In the genomic region with DNA sequence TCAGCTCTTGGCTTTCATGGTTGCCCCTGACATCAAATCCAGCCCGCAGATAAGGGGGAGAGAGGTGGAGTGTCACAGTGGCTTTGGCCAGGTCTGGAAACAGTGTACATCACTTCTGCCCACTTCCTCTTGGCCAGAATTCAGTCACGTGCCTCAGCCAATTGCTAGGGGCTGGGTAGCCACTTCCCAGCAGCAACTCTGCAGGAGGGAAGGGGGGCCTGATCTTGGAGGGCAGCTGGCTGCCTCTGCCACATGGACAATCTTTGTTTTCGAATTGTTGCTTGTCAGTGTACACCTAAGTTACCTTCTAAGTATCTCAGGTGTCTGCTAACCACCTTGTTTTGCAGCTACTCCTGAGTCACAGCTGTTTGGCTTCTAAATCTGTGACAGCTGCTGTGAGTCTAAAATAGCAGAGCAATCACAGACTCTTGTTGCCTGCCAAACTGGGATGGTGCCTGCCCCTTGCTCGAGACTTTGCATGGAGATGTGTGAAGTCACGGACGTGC, we compare ENCODE assay signal across 9 cellular contexts. TPM values are rescaled to one million over a fixed set of nuclear protein-coding genes. Genes with fewer than 3 reads are reported as not detected.
DNase-seq lines count a peak whose midpoint lies in the region; ATAC-seq, FAIRE-seq and TF ChIP-seq lines count a peak whose summit lies in the region.
"Had no signal": no experiment of that assay in that cellular context is flagged by ENCODE, and none has a peak within 500 bp of the region (broad histone marks: within the 10 kb centered on the region; RNA-seq: fewer than 3 reads in every experiment).

No MANE protein-coding gene starts in this region.

- DNase-seq in NK-92 treated with Interleukin-12 subunit alpha and Interleukin-12 subunit beta, amount 100 ng/mL, for 24 hours (lab: John Stamatoyannopoulos, UW): peak; percentile 34
- DNase-seq in NK-92 (lab: John Stamatoyannopoulos, UW; ENCODE audit: unreplicated experiment) (no peak), NCI-H524 treated with DMSO at 0.1 percent for 48 hours (lab: John Stamatoyannopoulos, UW) (peak; percentile 56), endothelial cell of umbilical vein (ENCODE audit: low read depth, low spot score) (peak; percentile 45), omental fat pad (ENCODE audit: low spot score) (no peak)
- no peak for DNase-seq in stimulated activated CD4-positive, alpha-beta T cell treated with anti-CD3 and anti-CD28 coated beads, Interleukin-15, amount 100 ng/mL, for 24 hours
- DNase-seq in activated naive CD4-positive, alpha-beta T cell treated with anti-CD3 and anti-CD28 coated beads, Interleukin-2, amount 10 ng/mL, durations not matched to agents 7 days and 5 days: no peak

- H3K9me3 ChIP-seq in endothelial cell of umbilical vein (replicated peaks; ENCODE audit: control insufficient read depth, insufficient read depth, low read length): no peaks in the 10 kb centered on the region

- H3K27ac Mint-ChIP-seq in nephron: peak overlapping the region; percentile 79 to 95 (median 90)
- no peak overlapping the region for H3K27ac Mint-ChIP-seq in activated naive CD4-positive, alpha-beta T cell treated with anti-CD3 and anti-CD28 coated beads, Interleukin-2, amount 10 ng/mL, durations not matched to agents 7 days and 5 days
- H3K27ac Mint-ChIP-seq: T-helper 1 cell treated with Interleukin-12 subunit alpha and Interleukin-12 subunit beta and Interleukin-4 antibody, amounts not matched to agents 30 μg/mL and 1 μg/mL, for 36 hours had no signal

- no peak for ATAC-seq in omental fat pad (ENCODE audit: low FRiP score)

- dilution Hi-C loops in endothelial cell of umbilical vein (cut with MboI; ENCODE audit: extremely low pct_ligation_motif_present, low sequenced_read_pairs): no loop called here

- H3K9me3 Mint-ChIP-seq in nephron: no peaks in the 10 kb centered on the region
- H3K9me3 Mint-ChIP-seq in activated naive CD4-positive, alpha-beta T cell treated with anti-CD3 and anti-CD28 coated beads, Interleukin-2, amount 10 ng/mL, durations not matched to agents 7 days and 5 days: no peaks in the 10 kb centered on the region
- H3K9me3 Mint-ChIP-seq: T-helper 1 cell treated with Interleukin-12 subunit alpha and Interleukin-12 subunit beta and Interleukin-4 antibody, amounts not matched to agents 30 μg/mL and 1 μg/mL, for 36 hours had no signal

- TF ChIP-seq CTCF in endothelial cell of umbilical vein (IDR thresholded peaks at IDR 0.05; ENCODE audit: extremely low read depth in 1 of 2, insufficient read depth in 1 of 2, low read depth in 1 of 2, low read length in 2 of 2): no peak
- no peak for TF ChIP-seq CTCF in nephron (IDR thresholded peaks at IDR 0.05; ENCODE audit: unreplicated experiment in 3 of 3)
- no peak for TF ChIP-seq CTCF in omental fat pad (IDR thresholded peaks at IDR 0.05)

- peak; percentile 82 for FAIRE-seq in endothelial cell of umbilical vein (lab: Jason Lieb, UNC)

- peaks cover 4% of the 10 kb centered on the region for H3K36me3 Mint-ChIP-seq in nephron (ENCODE audit: low read depth)
- no peaks in the 10 kb centered on the region for H3K36me3 Mint-ChIP-seq in activated naive CD4-positive, alpha-beta T cell treated with anti-CD3 and anti-CD28 coated beads, Interleukin-2, amount 10 ng/mL, durations not matched to agents 7 days and 5 days

- no peaks in the 10 kb centered on the region for H3K79me2 ChIP-seq in endothelial cell of umbilical vein (ENCODE audit: control insufficient read depth, insufficient read depth, low read length)

- peaks cover 69% of the 10 kb centered on the region for H3K4me1 Mint-ChIP-seq in nephron
- no peaks in the 10 kb centered on the region for H3K4me1 Mint-ChIP-seq in activated naive CD4-positive, alpha-beta T cell treated with anti-CD3 and anti-CD28 coated beads, Interleukin-2, amount 10 ng/mL, durations not matched to agents 7 days and 5 days

- H3K4me1 ChIP-seq in endothelial cell of umbilical vein (ENCODE audit: control insufficient read depth, extremely low read depth, insufficient read depth, low read length): peaks cover 21% of the 10 kb centered on the region

- BruUV-seq in endothelial cell of umbilical vein (replicated peaks; lab: Mats Ljungman, UMichigan): no TSS peak

- peak overlapping the region; percentile 54 for H3K4me2 ChIP-seq in endothelial cell of umbilical vein (ENCODE audit: insufficient read depth, low read length)

- no peaks in the 10 kb centered on the region for H3K27me3 Mint-ChIP-seq in nephron (ENCODE audit: low read depth)
- H3K27me3 Mint-ChIP-seq in activated naive CD4-positive, alpha-beta T cell treated with anti-CD3 and anti-CD28 coated beads, Interleukin-2, amount 10 ng/mL, durations not matched to agents 7 days and 5 days: peaks cover 4% of the 10 kb centered on the region

- H3K4me3 ChIP-seq in endothelial cell of umbilical vein (replicated peaks in 1 of 3; ENCODE audit: insufficient read depth in 1 of 3, low read depth in 1 of 3, low read length in 3 of 3): no peak overlapping the region

- H3K27me3 ChIP-seq in endothelial cell of umbilical vein (ENCODE audit: control insufficient read depth in 2 of 2, insufficient read depth in 2 of 2, low read length in 2 of 2): no peaks in the 10 kb centered on the region

- H3K9me1 ChIP-seq in endothelial cell of umbilical vein (replicated peaks; ENCODE audit: control insufficient read depth, extremely low read depth, insufficient read depth, low read length): no peaks in the 10 kb centered on the region

- H3K27ac ChIP-seq in endothelial cell of umbilical vein (ENCODE audit: insufficient read depth, low read depth, low read length): peak overlapping the region; percentile 43

- CTCF ChIA-PET in endothelial cell of umbilical vein (lab: Charles Lee): interaction anchor here (0.8 to 1.0 kb wide), 2 partner anchors 9 to 12 kb away, joined by 3 to 4 read pairs; no protein-coding TSS in a partner anchor
- CTCF ChIA-PET in activated naive CD4-positive, alpha-beta T cell treated with anti-CD3 and anti-CD28 coated beads, Interleukin-2, amount 10 ng/mL, durations not matched to agents 7 days and 5 days (lab: Charles Lee): no interaction called here

- peak overlapping the region in 2 of 3 experiments; percentile 28 to 60 for H3K4me3 Mint-ChIP-seq in nephron
- H3K4me3 Mint-ChIP-seq in activated naive CD4-positive, alpha-beta T cell treated with anti-CD3 and anti-CD28 coated beads, Interleukin-2, amount 10 ng/mL, durations not matched to agents 7 days and 5 days: no peak overlapping the region
- H3K4me3 Mint-ChIP-seq: T-helper 1 cell treated with Interleukin-12 subunit alpha and Interleukin-12 subunit beta and Interleukin-4 antibody, amounts not matched to agents 30 μg/mL and 1 μg/mL, for 36 hours had no signal

- intact Hi-C loops in endothelial cell of umbilical vein (cut with micrococcal nuclease): no loop called here

- TF ChIP-seq POLR2A in endothelial cell of umbilical vein (IDR thresholded peaks at IDR 0.05; ENCODE audit: low read depth, low read length): no peak

- H3K9ac ChIP-seq in endothelial cell of umbilical vein (replicated peaks; ENCODE audit: extremely low read depth, insufficient read depth, low read length): peak overlapping the region; percentile 5

- POLR2A ChIA-PET in endothelial cell of umbilical vein (lab: Charles Lee): no interaction called here

- no peaks in the 10 kb centered on the region for H3K36me3 ChIP-seq in endothelial cell of umbilical vein (ENCODE audit: control insufficient read depth in 2 of 2, extremely low read depth in 1 of 2, insufficient read depth in 2 of 2, low read length in 2 of 2)

- no peak overlapping the region for H2AFZ ChIP-seq in endothelial cell of umbilical vein (ENCODE audit: low read depth, low read length)

- no peaks in the 10 kb centered on the region for H4K20me1 ChIP-seq in endothelial cell of umbilical vein (replicated peaks; ENCODE audit: control insufficient read depth, extremely low read depth, insufficient read depth, low read length)

TF ChIP-seq in endothelial cell of umbilical vein, 7 proteins besides CTCF, POLR2A, EP300 and RAD21:
- TF ChIP-seq, protein P1, sequence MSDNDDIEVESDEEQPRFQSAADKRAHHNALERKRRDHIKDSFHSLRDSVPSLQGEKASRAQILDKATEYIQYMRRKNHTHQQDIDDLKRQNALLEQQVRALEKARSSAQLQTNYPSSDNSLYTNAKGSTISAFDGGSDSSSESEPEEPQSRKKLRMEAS (IDR thresholded peaks at IDR 0.05; ENCODE audit: insufficient read depth, insufficient read length): no peak
- TF ChIP-seq JUN (IDR thresholded peaks at IDR 0.05; ENCODE audit: borderline replicate concordance, insufficient read depth, insufficient read length, low read depth) (no peak), FOS (IDR thresholded peaks at IDR 0.05; ENCODE audit: borderline replicate concordance, insufficient read depth, low read length) (no peak), EZH2 (IDR thresholded peaks at IDR 0.05; ENCODE audit: borderline replicate concordance, low read depth, low read length, severe bottlenecking) (no peak), MYC (IDR thresholded peaks at IDR 0.05; ENCODE audit: low read depth, low read length) (no peak), GATA2 (IDR thresholded peaks at IDR 0.05; ENCODE audit: insufficient read depth, insufficient read length, low read depth, low read length) (no peak), POLR2AphosphoS5 (IDR thresholded peaks at IDR 0.05; ENCODE audit: insufficient read depth, low read depth, low read length) (no peak)
TF ChIP-seq in endothelial cell of umbilical vein: peak in this region for 0.

RNA-seq across cellular contexts. Expression of a gene that starts 41.0 kb away (rescaled TPM):
- total RNA-seq in endothelial cell of umbilical vein (33.3 and 39.5 TPM in 2 replicates), omental fat pad (10 to 100 TPM; 20.2 to 36.3 (median 26.2) TPM)
- 11.9 and 12.6 TPM in 2 replicates for polyA plus RNA-seq in endothelial cell of umbilical vein
- 8.9 and 9.8 TPM in 2 replicates for polyA plus RNA-seq in endothelial cell of umbilical vein (2011; cell fraction: cytosol; rRNA removed)
- polyA plus RNA-seq in endothelial cell of umbilical vein (2011; cell fraction: nucleus; rRNA removed): 35.5 and 37.7 TPM in 2 replicates
- 15.2 and 19.2 TPM in 2 replicates for polyA plus RNA-seq in endothelial cell of umbilical vein (2012)
- 46.6 and 57.5 TPM in 2 replicates for polyA minus RNA-seq in endothelial cell of umbilical vein
- polyA minus RNA-seq in endothelial cell of umbilical vein (2011; cell fraction: cytosol; rRNA and poly(A)+ RNA removed): 14.3 TPM
- polyA minus RNA-seq in endothelial cell of umbilical vein (2011; cell fraction: nucleus; rRNA and poly(A)+ RNA removed): 35.4 and 38.2 TPM in 2 replicates

Comparison
In these comparisons a context has a peak if more than half of its experiments do, and no peak if none do; other contexts are left out.
1. DNase-seq: peak in NK-92 treated with Interleukin-12 subunit alpha and Interleukin-12 subunit beta, amount 100 ng/mL, for 24 hours (single experiment), NCI-H524 treated with DMSO at 0.1 percent for 48 hours (single experiment) and endothelial cell of umbilical vein (single experiment); none in NK-92 (single experiment), stimulated activated CD4-positive, alpha-beta T cell treated with anti-CD3 and anti-CD28 coated beads, Interleukin-15, amount 100 ng/mL, for 24 hours (single experiment), activated naive CD4-positive, alpha-beta T cell treated with anti-CD3 and anti-CD28 coated beads, Interleukin-2, amount 10 ng/mL, durations not matched to agents 7 days and 5 days (single experiment) and omental fat pad (single experiment).